ENCODE assay signal across 1 cellular context in the genomic region with DNA sequence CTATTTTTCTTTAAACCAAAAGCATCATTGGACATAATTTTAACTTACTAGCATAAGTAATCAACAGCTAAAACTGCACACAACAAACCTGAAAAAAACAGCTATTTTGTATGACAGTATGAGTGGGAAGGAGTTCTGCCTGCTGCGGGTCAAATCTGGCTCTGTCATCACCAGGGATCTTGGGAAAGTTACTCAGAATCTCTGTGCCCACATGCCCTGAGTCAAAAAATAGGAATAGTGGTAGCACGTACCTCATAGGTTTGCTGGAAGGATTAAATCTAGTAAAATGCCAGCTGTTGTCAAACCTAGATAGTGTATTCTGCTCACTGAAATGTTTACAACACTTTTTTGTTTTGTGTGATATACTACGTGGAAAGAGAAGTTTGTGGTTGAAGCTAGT.
TF ChIP-seq lines count a peak whose summit lies in the region.

No MANE protein-coding gene starts in this region.

TF ChIP-seq in WTC11, 78 proteins besides CTCF, POLR2A, EP300 and RAD21 (continued from another document):
- TF ChIP-seq OVOL2 (CRISPR knock-in tag; IDR thresholded peaks at IDR 0.05; ENCODE audit: borderline replicate concordance) (no peak), ETV6 (CRISPR knock-in tag; IDR thresholded peaks at IDR 0.05) (no peak), NR2C2 (CRISPR knock-in tag; IDR thresholded peaks at IDR 0.05) (no peak), ERG (CRISPR knock-in tag; IDR thresholded peaks at IDR 0.05) (no peak), RELA (CRISPR knock-in tag; IDR thresholded peaks at IDR 0.05; ENCODE audit: borderline replicate concordance) (no peak), SMAD4 (CRISPR knock-in tag; IDR thresholded peaks at IDR 0.05) (no peak), ZNF532 (CRISPR knock-in tag; IDR thresholded peaks at IDR 0.05; ENCODE audit: borderline replicate concordance) (no peak), NR1H2 (CRISPR knock-in tag; IDR thresholded peaks at IDR 0.05) (no peak), SP1 (CRISPR knock-in tag; conservative IDR thresholded peaks at IDR 0.05) (no peak)
